ENCODE assay signal across 1 cellular context in genomic region chr7:92634924-92635519, GRCh38.
TF ChIP-seq lines count a peak whose summit lies in the region.

No MANE protein-coding gene starts in this region.

TF ChIP-seq in HepG2, 621 proteins besides CTCF, POLR2A, EP300 and RAD21 (continued from another document):
- TF ChIP-seq, protein P1, sequence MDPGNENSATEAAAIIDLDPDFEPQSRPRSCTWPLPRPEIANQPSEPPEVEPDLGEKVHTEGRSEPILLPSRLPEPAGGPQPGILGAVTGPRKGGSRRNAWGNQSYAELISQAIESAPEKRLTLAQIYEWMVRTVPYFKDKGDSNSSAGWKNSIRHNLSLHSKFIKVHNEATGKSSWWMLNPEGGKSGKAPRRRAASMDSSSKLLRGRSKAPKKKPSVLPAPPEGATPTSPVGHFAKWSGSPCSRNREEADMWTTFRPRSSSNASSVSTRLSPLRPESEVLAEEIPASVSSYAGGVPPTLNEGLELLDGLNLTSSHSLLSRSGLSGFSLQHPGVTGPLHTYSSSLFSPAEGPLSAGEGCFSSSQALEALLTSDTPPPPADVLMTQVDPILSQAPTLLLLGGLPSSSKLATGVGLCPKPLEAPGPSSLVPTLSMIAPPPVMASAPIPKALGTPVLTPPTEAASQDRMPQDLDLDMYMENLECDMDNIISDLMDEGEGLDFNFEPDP (CRISPR knock-in tag; conservative IDR thresholded peaks at IDR 0.05): no peak
- TF ChIP-seq MED13 (CRISPR knock-in tag; IDR thresholded peaks at IDR 0.05) (no peak), YEATS2 (CRISPR knock-in tag; IDR thresholded peaks at IDR 0.05; ENCODE audit: borderline replicate concordance) (no peak), HNRNPH1 (optimal IDR thresholded peaks at IDR 0.05; ENCODE audit: low read depth, low read length) (no peak), NCOA5 (CRISPR knock-in tag; IDR thresholded peaks at IDR 0.05) (no peak), ZNF704 (CRISPR knock-in tag; IDR thresholded peaks at IDR 0.05; ENCODE audit: borderline replicate concordance) (no peak), SNAPC4 (CRISPR knock-in tag; IDR thresholded peaks at IDR 0.05) (no peak), ZNF614 (CRISPR knock-in tag; IDR thresholded peaks at IDR 0.05; ENCODE audit: borderline replicate concordance) (no peak), ZNF878 (CRISPR knock-in tag; IDR thresholded peaks at IDR 0.05) (0 out of 2 replicates have a peak, but pooled peaks have one; percentile 37), CREB1 (IDR thresholded peaks at IDR 0.05) (no peak), CREB1 (CRISPR knock-in tag; IDR thresholded peaks at IDR 0.05) (no peak), SAP130 (CRISPR knock-in tag; IDR thresholded peaks at IDR 0.05; ENCODE audit: low read depth) (no peak), UBTF (CRISPR knock-in tag; IDR thresholded peaks at IDR 0.05) (no peak), PCBP1 (IDR thresholded peaks at IDR 0.05; ENCODE audit: borderline replicate concordance, low read depth, low read length) (no peak), ZNF263 (CRISPR knock-in tag; IDR thresholded peaks at IDR 0.05) (peak; percentile 59; the same call in 1 of the 2 replicates)
- TF ChIP-seq, protein P2, sequence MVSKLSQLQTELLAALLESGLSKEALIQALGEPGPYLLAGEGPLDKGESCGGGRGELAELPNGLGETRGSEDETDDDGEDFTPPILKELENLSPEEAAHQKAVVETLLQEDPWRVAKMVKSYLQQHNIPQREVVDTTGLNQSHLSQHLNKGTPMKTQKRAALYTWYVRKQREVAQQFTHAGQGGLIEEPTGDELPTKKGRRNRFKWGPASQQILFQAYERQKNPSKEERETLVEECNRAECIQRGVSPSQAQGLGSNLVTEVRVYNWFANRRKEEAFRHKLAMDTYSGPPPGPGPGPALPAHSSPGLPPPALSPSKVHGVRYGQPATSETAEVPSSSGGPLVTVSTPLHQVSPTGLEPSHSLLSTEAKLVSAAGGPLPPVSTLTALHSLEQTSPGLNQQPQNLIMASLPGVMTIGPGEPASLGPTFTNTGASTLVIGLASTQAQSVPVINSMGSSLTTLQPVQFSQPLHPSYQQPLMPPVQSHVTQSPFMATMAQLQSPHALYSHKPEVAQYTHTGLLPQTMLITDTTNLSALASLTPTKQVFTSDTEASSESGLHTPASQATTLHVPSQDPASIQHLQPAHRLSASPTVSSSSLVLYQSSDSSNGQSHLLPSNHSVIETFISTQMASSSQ (IDR thresholded peaks at IDR 0.05; ENCODE audit: low read depth): peak; percentile 48
- TF ChIP-seq, protein P2 (CRISPR knock-in tag; IDR thresholded peaks at IDR 0.05; ENCODE audit: borderline replicate concordance): no peak
- TF ChIP-seq, protein P3, sequence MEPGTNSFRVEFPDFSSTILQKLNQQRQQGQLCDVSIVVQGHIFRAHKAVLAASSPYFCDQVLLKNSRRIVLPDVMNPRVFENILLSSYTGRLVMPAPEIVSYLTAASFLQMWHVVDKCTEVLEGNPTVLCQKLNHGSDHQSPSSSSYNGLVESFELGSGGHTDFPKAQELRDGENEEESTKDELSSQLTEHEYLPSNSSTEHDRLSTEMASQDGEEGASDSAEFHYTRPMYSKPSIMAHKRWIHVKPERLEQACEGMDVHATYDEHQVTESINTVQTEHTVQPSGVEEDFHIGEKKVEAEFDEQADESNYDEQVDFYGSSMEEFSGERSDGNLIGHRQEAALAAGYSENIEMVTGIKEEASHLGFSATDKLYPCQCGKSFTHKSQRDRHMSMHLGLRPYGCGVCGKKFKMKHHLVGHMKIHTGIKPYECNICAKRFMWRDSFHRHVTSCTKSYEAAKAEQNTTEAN (CRISPR knock-in tag; conservative IDR thresholded peaks at IDR 0.05): no peak
